1 cellular context compared by ENCODE assay signal in the genomic region with DNA sequence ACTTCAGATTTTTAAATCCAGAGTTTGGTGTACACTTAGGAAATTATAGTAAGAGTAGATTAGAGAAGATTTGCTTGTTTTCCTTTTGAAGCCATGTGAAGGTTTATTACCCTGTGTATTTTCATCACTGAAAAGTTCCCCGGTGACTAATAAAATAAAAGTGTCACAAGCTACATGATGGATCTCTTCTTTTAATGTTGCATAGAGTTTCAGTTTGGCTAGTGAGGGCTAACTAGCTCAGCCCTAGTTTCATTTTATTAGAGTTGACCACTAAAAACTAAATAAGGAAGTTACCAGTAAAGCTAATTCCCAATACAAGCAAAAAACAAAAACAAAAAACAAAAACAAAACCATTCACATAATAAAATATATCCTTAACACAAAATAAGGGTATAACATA. TPM values are rescaled to one million over a fixed set of nuclear protein-coding genes. Genes with fewer than 3 reads are reported as not detected.
"Had no signal": no experiment of that assay in that cellular context is flagged by ENCODE, and none has a peak within 500 bp of the region (broad histone marks: within the 10 kb centered on the region; RNA-seq: fewer than 3 reads in every experiment).

No MANE protein-coding gene starts in this region.

RNA-seq across cellular contexts. Expression of gene MAP7D2, which starts 10.1 kb away (rescaled TPM):
- total RNA-seq: ascending aorta had no signal
